13 cellular contexts compared by ENCODE assay signal in the genomic region with DNA sequence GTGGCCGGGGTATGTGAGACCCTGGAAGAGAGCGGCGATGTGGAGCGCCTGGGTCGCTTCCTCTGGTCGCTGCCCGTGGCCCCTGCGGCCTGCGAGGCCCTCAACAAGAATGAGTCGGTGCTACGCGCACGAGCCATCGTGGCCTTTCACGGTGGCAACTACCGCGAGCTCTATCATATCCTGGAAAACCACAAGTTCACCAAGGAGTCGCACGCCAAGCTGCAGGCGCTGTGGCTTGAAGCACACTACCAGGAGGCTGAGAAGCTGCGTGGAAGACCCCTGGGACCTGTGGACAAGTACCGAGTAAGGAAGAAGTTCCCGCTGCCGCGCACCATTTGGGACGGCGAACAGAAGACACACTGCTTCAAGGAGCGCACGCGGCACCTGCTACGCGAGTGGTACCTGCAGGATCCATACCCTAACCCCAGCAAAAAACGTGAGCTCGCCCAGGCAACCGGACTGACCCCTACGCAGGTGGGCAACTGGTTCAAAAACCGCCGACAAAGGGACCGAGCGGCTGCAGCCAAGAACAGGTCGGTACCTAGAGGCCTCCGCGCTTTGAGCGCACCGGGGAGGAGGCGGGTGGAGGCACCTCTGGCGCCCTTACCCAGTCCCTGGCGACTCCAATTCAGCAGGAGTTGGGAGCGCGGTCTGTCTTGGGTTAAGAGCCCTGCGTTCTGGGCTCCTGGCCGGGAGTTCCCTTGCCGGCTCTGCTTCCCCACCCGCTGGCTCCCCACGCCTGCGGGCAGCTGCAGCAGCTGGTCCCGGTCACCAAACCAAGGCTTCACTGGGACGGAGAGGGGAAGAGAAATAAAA. TPM values are rescaled to one million over a fixed set of nuclear protein-coding genes. Genes with fewer than 3 reads are reported as not detected.
DNase-seq lines count a peak whose midpoint lies in the region; ATAC-seq lines count a peak whose summit lies in the region.
"Had no signal": no experiment of that assay in that cellular context is flagged by ENCODE, and none has a peak within 500 bp of the region (broad histone marks: within the 10 kb centered on the region; RNA-seq: fewer than 3 reads in every experiment).

No MANE protein-coding gene starts in this region.

- DNase-seq in activated CD4-positive, alpha-beta T cell treated with anti-CD3 and anti-CD28 coated beads, Interleukin-2, amount 10 ng/mL, durations not matched to agents 7 days and 5 days: no peak
- DNase-seq in activated CD4-positive, alpha-beta T cell treated with anti-CD3 and anti-CD28 coated beads, Interleukin-2, amount 50 U/mL, for 4 hours: no peak
- DNase-seq in SK-N-MC (ENCODE audit: low read depth, low spot score) (no peak), iPS DF 6.9 (ENCODE audit: low read depth, low spot score) (no peak)
- DNase-seq in stimulated activated naive CD4-positive, alpha-beta T cell treated with Interleukin-2 at 50 U/mL for 16 hours (lab: John Stamatoyannopoulos, UW): no peak
- DNase-seq: Right ventricle myocardium superior, small intestine had no signal

- POLR2A ChIA-PET in activated CD4-positive, alpha-beta T cell treated with anti-CD3 and anti-CD28 coated beads, Interleukin-2, amount 10 ng/mL, durations not matched to agents 7 days and 5 days (lab: Charles Lee): no interaction called here

- H3K9me3 ChIP-seq in SK-N-MC (ENCODE audit: low read depth, low read length) (no peaks in the 10 kb centered on the region), iPS DF 6.9 (ENCODE audit: control insufficient read depth, insufficient read depth, low read length) (no peaks in the 10 kb centered on the region), skeletal muscle tissue (ENCODE audit: control insufficient read depth in 3 of 3, low read length in 3 of 3) (no peaks in the 10 kb centered on the region)

- H3K27ac Mint-ChIP-seq in activated CD4-positive, alpha-beta T cell treated with anti-CD3 and anti-CD28 coated beads, Interleukin-2, amount 10 ng/mL, durations not matched to agents 7 days and 5 days: no peak overlapping the region
- H3K27ac Mint-ChIP-seq: memory B cell had no signal

- no peak overlapping the region for H3K9ac ChIP-seq in SK-N-MC (ENCODE audit: insufficient read length)
- H3K9ac ChIP-seq in skeletal muscle tissue (ENCODE audit: low read depth in 1 of 3, low read length in 3 of 3): peak overlapping the region in 2 of 3 donors; percentile 23 to 68

- no CpG with 5 or more reads among the region's 58 CpGs for WGBS in iPS DF 6.9 (ENCODE audit: insufficient coverage, insufficient read length)

- no peaks in the 10 kb centered on the region for H3K36me3 Mint-ChIP-seq in activated CD4-positive, alpha-beta T cell treated with anti-CD3 and anti-CD28 coated beads, Interleukin-2, amount 10 ng/mL, durations not matched to agents 7 days and 5 days (ENCODE audit: low read depth)
- H3K36me3 Mint-ChIP-seq: memory B cell had no signal

- peak overlapping the region; percentile 68 for H3K4me3 ChIP-seq in SK-N-MC
- peak overlapping the region; percentile 17; the same call in 1 of the 2 replicates for H3K4me3 ChIP-seq in iPS DF 6.9 (ENCODE audit: low read length)
- peak overlapping the region; percentile 61 to 67 (median 62) for H3K4me3 ChIP-seq in skeletal muscle tissue (ENCODE audit: low read length in 3 of 3)

- peak overlapping the region; percentile 22 for H3K4me3 Mint-ChIP-seq in activated CD4-positive, alpha-beta T cell treated with anti-CD3 and anti-CD28 coated beads, Interleukin-2, amount 10 ng/mL, durations not matched to agents 7 days and 5 days
- H3K4me3 Mint-ChIP-seq: memory B cell had no signal

- CTCF ChIA-PET in activated CD4-positive, alpha-beta T cell treated with anti-CD3 and anti-CD28 coated beads, Interleukin-2, amount 10 ng/mL, durations not matched to agents 7 days and 5 days (lab: Charles Lee): no interaction called here

- H3K4me1 Mint-ChIP-seq in activated CD4-positive, alpha-beta T cell treated with anti-CD3 and anti-CD28 coated beads, Interleukin-2, amount 10 ng/mL, durations not matched to agents 7 days and 5 days: peaks cover 13% of the 10 kb centered on the region

- peaks cover 3% of the 10 kb centered on the region for H3K9me3 Mint-ChIP-seq in activated CD4-positive, alpha-beta T cell treated with anti-CD3 and anti-CD28 coated beads, Interleukin-2, amount 10 ng/mL, durations not matched to agents 7 days and 5 days
- H3K9me3 Mint-ChIP-seq: memory B cell had no signal

- H3K4me1 ChIP-seq in iPS DF 6.9 (ENCODE audit: control insufficient read depth, insufficient read depth, low read length): peaks cover 7% of the 10 kb centered on the region; the same call in 1 of the 2 replicates
- peaks cover 2 to 11% (median 10%) of the 10 kb centered on the region in 3 donors for H3K4me1 ChIP-seq in skeletal muscle tissue (ENCODE audit: control insufficient read depth in 3 of 3, insufficient read depth in 3 of 3, low read length in 3 of 3)

- peaks cover 75% of the 10 kb centered on the region for H3K27me3 ChIP-seq in iPS DF 6.9 (ENCODE audit: control insufficient read depth, insufficient read depth, low read length)
- H3K27me3 ChIP-seq in skeletal muscle tissue (ENCODE audit: control insufficient read depth in 3 of 3, insufficient read depth in 3 of 3, low read length in 3 of 3): peaks cover 29 to 62% (median 43%) of the 10 kb centered on the region in 3 donors

- no peak for ATAC-seq in GM19397 (IDR thresholded peaks at IDR 0.05; ENCODE audit: unreplicated experiment)
- no peak for ATAC-seq in GM18867 (IDR thresholded peaks at IDR 0.05; ENCODE audit: unreplicated experiment)

- no peaks in the 10 kb centered on the region for H3K36me3 ChIP-seq in SK-N-MC (ENCODE audit: insufficient read depth, low read length)
- no peaks in the 10 kb centered on the region for H3K36me3 ChIP-seq in iPS DF 6.9 (ENCODE audit: control insufficient read depth, insufficient read depth, low read length)
- H3K36me3 ChIP-seq in skeletal muscle tissue (ENCODE audit: control insufficient read depth in 3 of 3, insufficient read depth in 3 of 3, low read length in 3 of 3): no peaks in the 10 kb centered on the region

- peaks cover 90% of the 10 kb centered on the region for H3K27me3 Mint-ChIP-seq in activated CD4-positive, alpha-beta T cell treated with anti-CD3 and anti-CD28 coated beads, Interleukin-2, amount 10 ng/mL, durations not matched to agents 7 days and 5 days

- H3K27ac ChIP-seq in SK-N-MC: no peak overlapping the region
- H3K27ac ChIP-seq in iPS DF 6.9 (ENCODE audit: low read length): no peak overlapping the region
- H3K27ac ChIP-seq in skeletal muscle tissue (ENCODE audit: low read depth, low read length): no peak overlapping the region

RNA-seq across cellular contexts. Expression of gene SIX6, which starts 0.7 kb away (rescaled TPM):
- not detected for total RNA-seq in activated CD4-positive, alpha-beta T cell treated with anti-CD3 and anti-CD28 coated beads, Interleukin-2, amount 10 ng/mL, durations not matched to agents 7 days and 5 days
- total RNA-seq in skeletal muscle tissue: not detected
- total RNA-seq: bronchial epithelial cell, HT1080, Right ventricle myocardium superior had no signal

RNA-seq across cellular contexts. Expression of gene C14orf39, which starts 23.8 kb away (rescaled TPM):
- not detected for total RNA-seq in activated CD4-positive, alpha-beta T cell treated with anti-CD3 and anti-CD28 coated beads, Interleukin-2, amount 10 ng/mL, durations not matched to agents 7 days and 5 days
- 2.1 TPM for total RNA-seq in skeletal muscle tissue
- total RNA-seq: HT1080, Right ventricle myocardium superior had no signal

Comparison
In these comparisons a context has a peak if more than half of its experiments do, and no peak if none do; other contexts are left out.
1. H3K4me3 ChIP-seq: peak in every context shown above with its lines; median percentile 68 in SK-N-MC; 62 in skeletal muscle tissue; 17 in iPS DF 6.9.